In the genomic region with DNA sequence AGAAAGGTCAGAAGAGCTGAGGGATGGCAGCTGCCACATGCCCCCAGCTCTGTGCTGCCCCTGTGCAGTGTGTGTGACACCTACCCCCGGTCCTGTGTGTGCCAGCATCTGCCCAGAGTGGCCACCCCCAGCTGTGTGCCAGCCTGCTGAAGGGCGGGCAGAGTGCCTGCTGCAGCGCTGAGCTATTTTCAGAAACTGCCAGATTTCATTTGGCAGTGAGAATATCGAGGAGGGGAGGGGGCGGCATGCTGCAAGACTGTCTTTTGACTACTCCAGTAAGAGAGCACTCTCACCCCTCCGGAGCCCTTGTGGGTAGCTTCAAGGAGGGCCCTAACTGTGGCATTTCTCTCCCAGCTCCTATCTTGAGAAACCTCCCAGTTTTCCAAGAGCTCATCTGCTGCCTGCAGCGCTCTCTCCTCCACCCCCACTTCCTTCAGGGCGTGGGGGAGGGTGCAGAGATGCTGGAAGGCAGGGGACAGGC, we compare ENCODE assay signal across 15 cellular contexts. TPM values are rescaled to one million over a fixed set of nuclear protein-coding genes. Genes with fewer than 3 reads are reported as not detected.
DNase-seq lines count a peak whose midpoint lies in the region; ATAC-seq and TF ChIP-seq lines count a peak whose summit lies in the region.
"Had no signal": no experiment of that assay in that cellular context is flagged by ENCODE, and none has a peak within 500 bp of the region (broad histone marks: within the 10 kb centered on the region; RNA-seq: fewer than 3 reads in every experiment).

No MANE protein-coding gene starts in this region.

- H3K9ac ChIP-seq in stomach smooth muscle (ENCODE audit: low read length in 2 of 2): no peak overlapping the region

- ATAC-seq in activated CD8-positive, alpha-beta T cell treated with anti-CD3 and anti-CD28 coated beads for 36 hours: no peak
- no peak for ATAC-seq in activated CD8-positive, alpha-beta T cell treated with anti-CD3 and anti-CD28 coated beads, Interleukin-2, amount 10 ng/mL, durations not matched to agents 7 days and 5 days
- no peak for ATAC-seq in HG02759 (IDR thresholded peaks at IDR 0.05; ENCODE audit: unreplicated experiment)

- peaks cover 14% of the 10 kb centered on the region for H3K4me1 Mint-ChIP-seq in activated CD8-positive, alpha-beta T cell treated with anti-CD3 and anti-CD28 coated beads for 36 hours (ENCODE audit: low read depth)
- H3K4me1 Mint-ChIP-seq in activated CD8-positive, alpha-beta T cell treated with anti-CD3 and anti-CD28 coated beads, Interleukin-2, amount 10 ng/mL, durations not matched to agents 7 days and 5 days (ENCODE audit: low read depth): peaks cover 19% of the 10 kb centered on the region

- H3K27ac ChIP-seq in dorsolateral prefrontal cortex: peak overlapping the region; percentile 31 to 95 (median 84)
- peak overlapping the region; percentile 76 for H3K27ac ChIP-seq in stomach smooth muscle (ENCODE audit: low read length)
- H3K27ac ChIP-seq: prostate gland, transverse colon had no signal

- H3K4me1 ChIP-seq in stomach smooth muscle (ENCODE audit: control insufficient read depth, insufficient read depth, low read length): peaks cover 34% of the 10 kb centered on the region
- H3K4me1 ChIP-seq: prostate gland, transverse colon had no signal

- CTCF ChIA-PET in activated CD8-positive, alpha-beta T cell treated with anti-CD3 and anti-CD28 coated beads for 36 hours (lab: Charles Lee): interaction anchor here (1.0 to 1.7 kb wide), 6 partner anchors 13 to 107 kb away, joined by 3 to 20 read pairs (median 4); partner anchors contain the start of gene MAPKAPK3
- CTCF ChIA-PET in activated CD8-positive, alpha-beta T cell treated with anti-CD3 and anti-CD28 coated beads, Interleukin-2, amount 10 ng/mL, durations not matched to agents 7 days and 5 days (lab: Charles Lee): interaction anchor here (1.0 to 9.6 kb wide), 3 partner anchors 17 to 30 kb away, joined by 3 to 219 read pairs (median 4); partner anchors contain the start of gene MAPKAPK3

- H3K27me3 ChIP-seq in dorsolateral prefrontal cortex (no peaks in the 10 kb centered on the region), stomach smooth muscle (ENCODE audit: control insufficient read depth in 1 of 2, insufficient read depth in 2 of 2, low read length in 2 of 2) (no peaks in the 10 kb centered on the region)
- H3K27me3 ChIP-seq: MG63, transverse colon had no signal

- H3K4me3 ChIP-seq in dorsolateral prefrontal cortex (peak overlapping the region in 2 of 59 donors; percentile 0 to 18), stomach smooth muscle (ENCODE audit: low read length in 2 of 2) (peak overlapping the region in 1 of 2 donors; percentile 52)
- H3K4me3 ChIP-seq: MG63, prostate gland, transverse colon had no signal

- H3K36me3 Mint-ChIP-seq in activated CD8-positive, alpha-beta T cell treated with anti-CD3 and anti-CD28 coated beads for 36 hours (ENCODE audit: low read depth): peaks cover 22% of the 10 kb centered on the region
- H3K36me3 Mint-ChIP-seq in activated CD8-positive, alpha-beta T cell treated with anti-CD3 and anti-CD28 coated beads, Interleukin-2, amount 10 ng/mL, durations not matched to agents 7 days and 5 days (ENCODE audit: low read depth): peaks cover 36% of the 10 kb centered on the region

- intact Hi-C loops in activated CD8-positive, alpha-beta T cell treated with anti-CD3 and anti-CD28 coated beads for 36 hours (cut with micrococcal nuclease): no loop called here
- intact Hi-C loops in dorsolateral prefrontal cortex (cut with DNase I): no loop called here

- no peaks in the 10 kb centered on the region for H3K27me3 Mint-ChIP-seq in activated CD8-positive, alpha-beta T cell treated with anti-CD3 and anti-CD28 coated beads for 36 hours
- no peaks in the 10 kb centered on the region for H3K27me3 Mint-ChIP-seq in activated CD8-positive, alpha-beta T cell treated with anti-CD3 and anti-CD28 coated beads, Interleukin-2, amount 10 ng/mL, durations not matched to agents 7 days and 5 days (ENCODE audit: low read depth)

- POLR2A ChIA-PET in activated CD8-positive, alpha-beta T cell treated with anti-CD3 and anti-CD28 coated beads for 36 hours (lab: Charles Lee): interaction anchor here (1.0 to 1.5 kb wide), 3 partner anchors 12 to 34 kb away, joined by 3 to 5 read pairs (median 4); no protein-coding TSS in a partner anchor
- POLR2A ChIA-PET in activated CD8-positive, alpha-beta T cell treated with anti-CD3 and anti-CD28 coated beads, Interleukin-2, amount 10 ng/mL, durations not matched to agents 7 days and 5 days (lab: Charles Lee): interaction anchor here (1.8 kb wide), 1 partner anchor 32 kb away, joined by 13 read pairs; the partner anchor contains the start of gene MAPKAPK3

- DNase-seq in activated CD8-positive, alpha-beta T cell treated with anti-CD3 and anti-CD28 coated beads for 36 hours: no peak
- no peak for DNase-seq in activated CD8-positive, alpha-beta T cell treated with anti-CD3 and anti-CD28 coated beads, Interleukin-2, amount 10 ng/mL, durations not matched to agents 7 days and 5 days
- DNase-seq in dorsolateral prefrontal cortex (peak; percentile 23 to 86 (median 74)), midbrain (lab: John Stamatoyannopoulos, UW) (peak; percentile 51), A172 (ENCODE audit: low spot score) (no peak)
- no peak for DNase-seq in stimulated activated CD4-positive, alpha-beta T cell treated with anti-CD3 and anti-CD28 coated beads, Interleukin-2, amount 100 ng/mL, for 24 hours
- DNase-seq: activated CD4-positive, CD25-positive, alpha-beta regulatory T cell; activated CD8-positive, alpha-beta memory T cell treated with anti-CD3 and anti-CD28 coated beads, Interleukin-2, amount 50 U/mL, for 48 hours; cerebellar nuclear complex; MG63; NCI-H2081; transverse colon had no signal

- peak overlapping the region; percentile 63 for H3K27ac Mint-ChIP-seq in activated CD8-positive, alpha-beta T cell treated with anti-CD3 and anti-CD28 coated beads for 36 hours
- H3K27ac Mint-ChIP-seq in activated CD8-positive, alpha-beta T cell treated with anti-CD3 and anti-CD28 coated beads, Interleukin-2, amount 10 ng/mL, durations not matched to agents 7 days and 5 days: no peak overlapping the region

- H3K36me3 ChIP-seq in stomach smooth muscle (ENCODE audit: control insufficient read depth in 2 of 2, insufficient read depth in 2 of 2, low read length in 2 of 2): peaks cover 6 to 12% of the 10 kb centered on the region in 2 donors
- H3K36me3 ChIP-seq: MG63 had no signal

- H3K9me3 Mint-ChIP-seq in activated CD8-positive, alpha-beta T cell treated with anti-CD3 and anti-CD28 coated beads for 36 hours: no peaks in the 10 kb centered on the region
- no peaks in the 10 kb centered on the region for H3K9me3 Mint-ChIP-seq in activated CD8-positive, alpha-beta T cell treated with anti-CD3 and anti-CD28 coated beads, Interleukin-2, amount 10 ng/mL, durations not matched to agents 7 days and 5 days (ENCODE audit: insufficient read depth)

- no peak for TF ChIP-seq CTCF in activated CD8-positive, alpha-beta T cell treated with anti-CD3 and anti-CD28 coated beads for 36 hours (IDR thresholded peaks at IDR 0.05)
- TF ChIP-seq CTCF in dorsolateral prefrontal cortex (IDR thresholded peaks at IDR 0.05 in 54 of 56, conservative IDR thresholded peaks at IDR 0.05 in 2 of 56; ENCODE audit: low read depth in 1 of 56, partially characterized antibody in 56 of 56): no peak

- H3K9me3 ChIP-seq in stomach smooth muscle (ENCODE audit: control insufficient read depth in 2 of 2, low read length in 2 of 2): no peaks in the 10 kb centered on the region
- H3K9me3 ChIP-seq: MG63, prostate gland, transverse colon had no signal

- H3K4me3 Mint-ChIP-seq in activated CD8-positive, alpha-beta T cell treated with anti-CD3 and anti-CD28 coated beads for 36 hours: no peak overlapping the region
- no peak overlapping the region for H3K4me3 Mint-ChIP-seq in activated CD8-positive, alpha-beta T cell treated with anti-CD3 and anti-CD28 coated beads, Interleukin-2, amount 10 ng/mL, durations not matched to agents 7 days and 5 days

RNA-seq across cellular contexts. Expression of gene DOCK3, which starts 25.2 kb away (rescaled TPM):
- 1 to 10 TPM; 3.6 to 4.2 TPM for total RNA-seq in activated CD8-positive, alpha-beta T cell treated with anti-CD3 and anti-CD28 coated beads for 36 hours
- 1 to 10 TPM; 3.2 to 3.4 TPM for total RNA-seq in activated CD8-positive, alpha-beta T cell treated with anti-CD3 and anti-CD28 coated beads, Interleukin-2, amount 10 ng/mL, durations not matched to agents 7 days and 5 days
- 100 to 1,000 TPM in 74 of 120 experiments, 10 to 100 TPM in 46; 58.3 to 141 (median 105) TPM for total RNA-seq in dorsolateral prefrontal cortex
- total RNA-seq in A172 (2014; rRNA removed; shearing (Covaris generic)): 1.4 TPM in 2 replicates

RNA-seq across cellular contexts. Expression of gene MAPKAPK3, which starts 32.5 kb away (rescaled TPM):
- total RNA-seq in activated CD8-positive, alpha-beta T cell treated with anti-CD3 and anti-CD28 coated beads for 36 hours: 100 to 1,000 TPM; 204 to 205 TPM
- 100 to 1,000 TPM; 224 to 225 TPM for total RNA-seq in activated CD8-positive, alpha-beta T cell treated with anti-CD3 and anti-CD28 coated beads, Interleukin-2, amount 10 ng/mL, durations not matched to agents 7 days and 5 days
- total RNA-seq in dorsolateral prefrontal cortex: 10 to 100 TPM in 107 of 120 experiments, 1 to 10 TPM in 13; 6.3 to 30.7 (median 13.1) TPM
- total RNA-seq in A172 (2014; rRNA removed; shearing (Covaris generic)): 78.1 and 84.0 TPM in 2 replicates

RNA-seq across cellular contexts. Expression of gene CISH, which starts 37.9 kb away (rescaled TPM):
- 100 to 1,000 TPM; 307 to 308 TPM for total RNA-seq in activated CD8-positive, alpha-beta T cell treated with anti-CD3 and anti-CD28 coated beads for 36 hours
- total RNA-seq in activated CD8-positive, alpha-beta T cell treated with anti-CD3 and anti-CD28 coated beads, Interleukin-2, amount 10 ng/mL, durations not matched to agents 7 days and 5 days: 100 to 1,000 TPM; 380 to 394 TPM
- 1 to 10 TPM in 67 of 120 experiments, under 1 TPM in 53; 0.15 to 7.8 (median 1.1) TPM for total RNA-seq in dorsolateral prefrontal cortex
- total RNA-seq in A172 (2014; rRNA removed; shearing (Covaris generic)): 1.1 and 2.3 TPM in 2 replicates

Comparison
In these comparisons a context has a peak if more than half of its experiments do, and no peak if none do; other contexts are left out.
1. DNase-seq: peak in dorsolateral prefrontal cortex (10 of 10) and midbrain (single experiment); none in activated CD8-positive, alpha-beta T cell treated with anti-CD3 and anti-CD28 coated beads for 36 hours (single experiment), activated CD8-positive, alpha-beta T cell treated with anti-CD3 and anti-CD28 coated beads, Interleukin-2, amount 10 ng/mL, durations not matched to agents 7 days and 5 days (single experiment), A172 (single experiment) and stimulated activated CD4-positive, alpha-beta T cell treated with anti-CD3 and anti-CD28 coated beads, Interleukin-2, amount 100 ng/mL, for 24 hours (0 of 2).
2. RNA of gene DOCK3, which starts 25.2 kb away (total RNA-seq): 58.3 to 141 TPM in dorsolateral prefrontal cortex; 3.6 to 4.2 TPM in activated CD8-positive, alpha-beta T cell treated with anti-CD3 and anti-CD28 coated beads for 36 hours, 3.2 to 3.4 TPM in activated CD8-positive, alpha-beta T cell treated with anti-CD3 and anti-CD28 coated beads, Interleukin-2, amount 10 ng/mL, durations not matched to agents 7 days and 5 days and 1.4 TPM in A172; every median in the first group is over 10 times any median in the second.
3. RNA of gene CISH, which starts 37.9 kb away (total RNA-seq): 380 to 394 TPM in activated CD8-positive, alpha-beta T cell treated with anti-CD3 and anti-CD28 coated beads, Interleukin-2, amount 10 ng/mL, durations not matched to agents 7 days and 5 days and 307 to 308 TPM in activated CD8-positive, alpha-beta T cell treated with anti-CD3 and anti-CD28 coated beads for 36 hours; 1.1 to 2.3 TPM in A172 and 0.15 to 7.8 TPM in dorsolateral prefrontal cortex; every median in the first group is over 10 times any median in the second.